In genomic region chr10:84138478-84139125, GRCh38 we compare ENCODE assay signal across 1 cellular context.
TF ChIP-seq lines count a peak whose summit lies in the region.

No MANE protein-coding gene starts in this region.

TF ChIP-seq in HCT116, 20 proteins besides CTCF, POLR2A, EP300 and RAD21 (continued from another document):
- no peak for TF ChIP-seq ZNF274 (IDR thresholded peaks at IDR 0.05; ENCODE audit: low read depth, low read length)
- TF ChIP-seq ELF1 (IDR thresholded peaks at IDR 0.05; ENCODE audit: borderline replicate concordance, low read depth) = no peak
- no peak for TF ChIP-seq ZBTB33 (IDR thresholded peaks at IDR 0.05; ENCODE audit: extremely low read depth, insufficient replicate concordance, low read length)
- no peak for TF ChIP-seq SRF (IDR thresholded peaks at IDR 0.05; ENCODE audit: low read depth)
- TF ChIP-seq MAX (IDR thresholded peaks at IDR 0.05) = no peak
- TF ChIP-seq CEBPB (IDR thresholded peaks at IDR 0.05; ENCODE audit: low read depth) = no peak
- TF ChIP-seq FOSL1 (IDR thresholded peaks at IDR 0.05; ENCODE audit: low read depth) = no peak
- TF ChIP-seq TCF7L2 (IDR thresholded peaks at IDR 0.05; ENCODE audit: borderline replicate concordance, extremely low read depth, insufficient read depth, insufficient read length) = no peak
- TF ChIP-seq SIN3A (IDR thresholded peaks at IDR 0.05; ENCODE audit: low read depth) = no peak
- no peak for TF ChIP-seq EZH2 (IDR thresholded peaks at IDR 0.05)
- no peak for TF ChIP-seq EZH2phosphoT487 (IDR thresholded peaks at IDR 0.05; ENCODE audit: borderline replicate concordance)
- TF ChIP-seq EGR1 (IDR thresholded peaks at IDR 0.05; ENCODE audit: low read depth) = no peak
- TF ChIP-seq CBX3 (IDR thresholded peaks at IDR 0.05; ENCODE audit: low read depth) = no peak
- TF ChIP-seq SP1 (IDR thresholded peaks at IDR 0.05; ENCODE audit: low read depth) = no peak
- TF ChIP-seq JUND (IDR thresholded peaks at IDR 0.05) = no peak
